Comparison of ENCODE assay signal across 8 cellular contexts in the genomic region with DNA sequence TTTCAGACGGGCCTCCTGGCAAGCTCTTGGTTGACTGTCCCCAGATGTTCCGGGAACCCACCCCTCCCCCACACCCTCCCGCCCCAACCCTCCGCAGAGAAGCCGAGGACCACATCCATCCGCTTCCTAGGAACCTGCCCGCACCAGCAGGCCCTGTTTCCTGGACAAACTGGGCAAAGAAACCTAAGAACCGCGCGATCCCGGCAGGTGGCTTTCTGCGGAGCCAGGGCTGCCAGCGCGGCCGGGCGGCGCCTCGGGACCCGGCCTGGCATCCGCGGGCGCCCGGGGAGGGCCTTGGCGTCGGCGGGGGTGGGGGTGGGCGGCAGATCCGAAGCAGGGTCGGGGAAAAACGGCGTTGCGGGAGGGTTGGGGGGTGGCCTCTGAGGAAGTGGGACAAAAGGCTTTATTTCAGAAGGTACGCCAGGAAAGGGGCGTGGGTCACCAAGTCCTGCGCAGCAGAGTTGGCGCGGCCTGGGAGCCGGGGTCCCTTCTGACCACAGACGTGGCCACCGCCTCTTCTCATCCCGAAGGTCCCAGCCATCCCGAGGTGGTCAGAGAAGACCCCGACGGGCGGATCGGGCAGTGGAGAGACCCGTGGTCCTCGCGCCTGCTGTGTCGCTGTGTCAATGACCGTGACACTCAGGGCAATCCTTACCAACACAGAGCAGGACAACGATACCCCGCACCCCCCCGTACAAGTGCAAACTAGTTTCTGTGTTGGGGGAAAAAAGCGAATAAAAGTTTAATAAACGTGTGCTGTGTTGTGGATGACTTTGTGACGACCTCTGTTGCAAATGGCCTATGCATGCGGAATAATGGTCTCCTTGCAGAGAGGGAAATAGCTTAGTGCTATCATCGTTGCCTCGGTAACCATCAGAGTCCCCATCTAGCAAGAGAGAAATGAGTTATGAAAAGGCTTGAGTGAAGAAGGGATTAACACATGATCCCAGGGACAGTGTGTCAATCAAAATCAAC. TPM values are rescaled to one million over a fixed set of nuclear protein-coding genes. Genes with fewer than 3 reads are reported as not detected.
DNase-seq lines count a peak whose midpoint lies in the region; ATAC-seq, FAIRE-seq and TF ChIP-seq lines count a peak whose summit lies in the region.

No MANE protein-coding gene starts in this region.

- H3K4me1 ChIP-seq in mesenchymal stem cell (ENCODE audit: control insufficient read depth, insufficient read depth, low read depth, low read length) = peaks cover 22% of the 10 kb centered on the region
- no peaks in the 10 kb centered on the region for H3K4me1 ChIP-seq in Karpas-422 (ENCODE audit: low read length)

- no peaks in the 10 kb centered on the region for H3K79me2 ChIP-seq in Karpas-422 (ENCODE audit: low read length)

- POLR2A ChIA-PET in activated naive CD8-positive, alpha-beta T cell treated with anti-CD3 and anti-CD28 coated beads, Interleukin-2, amount 10 ng/mL, durations not matched to agents 7 days and 5 days (lab: Charles Lee) = no interaction called here

- peak overlapping the region; percentile 37 for H2BK15ac ChIP-seq in mesenchymal stem cell (ENCODE audit: low read depth, poor library complexity, severe bottlenecking)

- peak overlapping the region; percentile 58 for H3K27ac Mint-ChIP-seq in activated naive CD8-positive, alpha-beta T cell treated with anti-CD3 and anti-CD28 coated beads, Interleukin-2, amount 10 ng/mL, durations not matched to agents 7 days and 5 days

- 8% methylated on average over 44 of the region's 60 CpGs for WGBS in mesenchymal stem cell

- H3K23ac ChIP-seq in mesenchymal stem cell (ENCODE audit: low read length in 2 of 2) = no peak overlapping the region

- DNase-seq in AG20443 (ENCODE audit: low spot score) (peak; percentile 21), HTR-8/SVneo (ENCODE audit: insufficient read length, low spot score) (no peak), mesenchymal stem cell (no peak), Karpas-422 (no peak), hepatic stellate cell (ENCODE audit: low spot score) (no peak), superior temporal gyrus (ENCODE audit: extremely low spot score) (no peak), GM12892 (ENCODE audit: insufficient read length) (no peak)
- peak; percentile 49 for DNase-seq in activated naive CD8-positive, alpha-beta T cell treated with anti-CD3 and anti-CD28 coated beads, Interleukin-2, amount 10 ng/mL, durations not matched to agents 7 days and 5 days

- peaks cover 3% of the 10 kb centered on the region for H3K36me3 Mint-ChIP-seq in activated naive CD8-positive, alpha-beta T cell treated with anti-CD3 and anti-CD28 coated beads, Interleukin-2, amount 10 ng/mL, durations not matched to agents 7 days and 5 days

- H3K4me3 ChIP-seq in mesenchymal stem cell (ENCODE audit: insufficient read depth in 1 of 2, low read depth in 1 of 2, low read length in 2 of 2) (no peak overlapping the region), Karpas-422 (ENCODE audit: low read length) (no peak overlapping the region)

- peak; percentile 9 for FAIRE-seq in HTR-8/SVneo (lab: Jason Lieb, UNC)
- no peak for FAIRE-seq in GM12892 (lab: Jason Lieb, UNC)

- no peaks in the 10 kb centered on the region for H3K79me1 ChIP-seq in mesenchymal stem cell (replicated peaks; ENCODE audit: low read length, poor library complexity, severe bottlenecking)

- H3K14ac ChIP-seq in mesenchymal stem cell (ENCODE audit: low read length in 2 of 2) = no peak overlapping the region

- H3K9me3 ChIP-seq in mesenchymal stem cell (ENCODE audit: control insufficient read depth, low read length) (peaks cover 2% of the 10 kb centered on the region), Karpas-422 (ENCODE audit: low read length) (no peaks in the 10 kb centered on the region)

- H3K4ac ChIP-seq in mesenchymal stem cell (ENCODE audit: low read depth in 1 of 2, low read length in 2 of 2) = no peak overlapping the region

- H2AK5ac ChIP-seq in mesenchymal stem cell (ENCODE audit: low read length, severe bottlenecking) = no peak overlapping the region

- H2AFZ ChIP-seq in mesenchymal stem cell (ENCODE audit: low read depth, low read length) = no peak overlapping the region
- no peak overlapping the region for H2AFZ ChIP-seq in Karpas-422 (ENCODE audit: low read length)

- no peak overlapping the region for H2BK120ac ChIP-seq in mesenchymal stem cell (ENCODE audit: low read depth, low read length)

- H4K91ac ChIP-seq in mesenchymal stem cell (ENCODE audit: low read length) = no peak overlapping the region

- H4K8ac ChIP-seq in mesenchymal stem cell (ENCODE audit: low read length) = no peak overlapping the region

- no peak overlapping the region for H2BK12ac ChIP-seq in mesenchymal stem cell (ENCODE audit: low read length in 2 of 2)

- no peaks in the 10 kb centered on the region for H4K20me1 ChIP-seq in Karpas-422 (ENCODE audit: insufficient read depth, low read depth, low read length)

- H2BK5ac ChIP-seq in mesenchymal stem cell (ENCODE audit: low read depth, low read length, poor library complexity, severe bottlenecking) = no peak overlapping the region

- peak overlapping the region; percentile 49 for H3K4me2 ChIP-seq in mesenchymal stem cell (ENCODE audit: low read length, poor library complexity, severe bottlenecking)
- H3K4me2 ChIP-seq in Karpas-422 (ENCODE audit: low read depth, low read length, poor library complexity, severe bottlenecking) = no peak overlapping the region

- H3K27me3 Mint-ChIP-seq in activated naive CD8-positive, alpha-beta T cell treated with anti-CD3 and anti-CD28 coated beads, Interleukin-2, amount 10 ng/mL, durations not matched to agents 7 days and 5 days = peaks cover 87% of the 10 kb centered on the region

- no peak for TF ChIP-seq POLR2A in GM12892 (IDR thresholded peaks at IDR 0.05; ENCODE audit: low read depth, low read length)

- ATAC-seq in activated naive CD8-positive, alpha-beta T cell treated with anti-CD3 and anti-CD28 coated beads, Interleukin-2, amount 10 ng/mL, durations not matched to agents 7 days and 5 days (ENCODE audit: low read depth) = no peak

- H3K36me3 ChIP-seq in mesenchymal stem cell (ENCODE audit: control insufficient read depth in 1 of 2, insufficient read depth in 2 of 2, low read depth in 1 of 2, low read length in 2 of 2) (peaks cover 0 to 2% of the 10 kb centered on the region in 2 experiments), Karpas-422 (ENCODE audit: insufficient read depth, low read length) (no peaks in the 10 kb centered on the region)

- no peaks in the 10 kb centered on the region for H3K9me2 ChIP-seq in Karpas-422 (replicated peaks; ENCODE audit: insufficient read depth, low read length)

- no peak overlapping the region for H3K27ac ChIP-seq in mesenchymal stem cell (ENCODE audit: low read length, poor library complexity, severe bottlenecking)
- H3K27ac ChIP-seq in Karpas-422 (ENCODE audit: low read length) = no peak overlapping the region

- H3K27me3 ChIP-seq in mesenchymal stem cell (ENCODE audit: control insufficient read depth in 1 of 2, insufficient read depth in 1 of 2, low read length in 2 of 2) (peaks cover 86 to 95% of the 10 kb centered on the region in 2 experiments), Karpas-422 (ENCODE audit: low read length) (no peaks in the 10 kb centered on the region)

- H3K9ac ChIP-seq in mesenchymal stem cell (ENCODE audit: low read length) = no peak overlapping the region
- H3K9ac ChIP-seq in Karpas-422 (ENCODE audit: low read length) = no peak overlapping the region

- peak overlapping the region; percentile 35 for H3K4me3 Mint-ChIP-seq in activated naive CD8-positive, alpha-beta T cell treated with anti-CD3 and anti-CD28 coated beads, Interleukin-2, amount 10 ng/mL, durations not matched to agents 7 days and 5 days

- peaks cover 13% of the 10 kb centered on the region for H3K4me1 Mint-ChIP-seq in activated naive CD8-positive, alpha-beta T cell treated with anti-CD3 and anti-CD28 coated beads, Interleukin-2, amount 10 ng/mL, durations not matched to agents 7 days and 5 days

- no peak overlapping the region for H3K18ac ChIP-seq in mesenchymal stem cell (ENCODE audit: low read depth in 1 of 2, low read length in 2 of 2)

- H3K9me3 Mint-ChIP-seq in activated naive CD8-positive, alpha-beta T cell treated with anti-CD3 and anti-CD28 coated beads, Interleukin-2, amount 10 ng/mL, durations not matched to agents 7 days and 5 days = no peaks in the 10 kb centered on the region

RNA-seq across cellular contexts. Expression of a gene that starts 19.5 kb away (rescaled TPM):
- total RNA-seq in activated naive CD8-positive, alpha-beta T cell treated with anti-CD3 and anti-CD28 coated beads, Interleukin-2, amount 10 ng/mL, durations not matched to agents 7 days and 5 days = 10 to 100 TPM; 48.3 to 49.1 TPM
- 8.4 TPM for polyA plus RNA-seq in mesenchymal stem cell (2013, experiment 1 of 2)
- polyA plus RNA-seq in mesenchymal stem cell (2013, experiment 2 of 2) = 8.8 TPM
- not detected in 2 replicates for total RNA-seq in Karpas-422 (2014; rRNA removed; shearing (Covaris generic); ENCODE audit: low replicate concordance)
- 2.8 TPM for polyA plus RNA-seq in GM12892 (2012; ENCODE audit: missing spikeins)

Comparison
In these comparisons a context has a peak if more than half of its experiments do, and no peak if none do; other contexts are left out.
1. DNase-seq: peak in AG20443 (single experiment) and activated naive CD8-positive, alpha-beta T cell treated with anti-CD3 and anti-CD28 coated beads, Interleukin-2, amount 10 ng/mL, durations not matched to agents 7 days and 5 days (single experiment); none in HTR-8/SVneo (single experiment), mesenchymal stem cell (single experiment), Karpas-422 (single experiment), hepatic stellate cell (single experiment), superior temporal gyrus (single experiment) and GM12892 (single experiment).
2. RNA of a gene that starts 19.5 kb away (total RNA-seq): 48.3 to 49.1 TPM in activated naive CD8-positive, alpha-beta T cell treated with anti-CD3 and anti-CD28 coated beads, Interleukin-2, amount 10 ng/mL, durations not matched to agents 7 days and 5 days; not detected in Karpas-422; every median in the first group is over 10 times any median in the second.